11 cellular contexts compared by ENCODE assay signal in the genomic region with DNA sequence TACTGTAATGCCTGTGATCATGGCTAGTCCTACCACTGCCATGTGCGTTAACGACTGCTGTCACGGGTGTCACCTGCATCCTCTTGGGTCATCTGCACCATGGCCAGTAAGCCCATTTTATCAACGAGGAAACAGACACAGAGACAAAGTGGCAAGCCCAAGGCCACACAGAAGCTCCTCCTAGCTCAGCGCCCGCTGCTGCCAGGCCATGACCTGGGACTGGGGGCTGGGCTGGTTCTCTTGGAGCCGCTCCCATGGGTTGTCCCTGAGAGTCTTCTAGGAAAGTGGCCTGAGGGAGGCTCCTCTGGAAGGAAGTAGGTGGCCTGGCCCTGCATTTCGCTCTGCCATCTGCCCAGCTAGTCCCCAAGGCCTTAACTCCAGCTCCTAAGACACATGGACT. TPM values are rescaled to one million over a fixed set of nuclear protein-coding genes. Genes with fewer than 3 reads are reported as not detected.
A peak's percentile ranks its signal among the peaks of the same experiment; 100 is the strongest.
DNase-seq lines count a peak whose midpoint lies in the region; ATAC-seq, FAIRE-seq and TF ChIP-seq lines count a peak whose summit lies in the region.
"Had no signal": no experiment of that assay in that cellular context is flagged by ENCODE, and none has a peak within 500 bp of the region (broad histone marks: within the 10 kb centered on the region; RNA-seq: fewer than 3 reads in every experiment).

No MANE protein-coding gene starts in this region.

- H3K4me1 Mint-ChIP-seq in astrocyte (ENCODE audit: low read depth, unreplicated experiment) (peaks cover 46% of the 10 kb centered on the region), Caco-2 (ENCODE audit: low read depth, unreplicated experiment) (no peaks in the 10 kb centered on the region)
- peaks cover 28 to 69% (median 63%) of the 10 kb centered on the region in 4 donors for H3K4me1 Mint-ChIP-seq in naive thymus-derived CD8-positive, alpha-beta T cell

- no peak for TF ChIP-seq POLR2A in uterus (IDR thresholded peaks at IDR 0.05)

- H3K27me3 ChIP-seq in right cardiac atrium (ENCODE audit: control insufficient read depth, insufficient read depth) (no peaks in the 10 kb centered on the region), astrocyte (ENCODE audit: insufficient read depth, low read length) (no peaks in the 10 kb centered on the region), uterus (no peaks in the 10 kb centered on the region), Caco-2 (replicated peaks; ENCODE audit: control insufficient read depth, insufficient read depth, low read length) (no peaks in the 10 kb centered on the region)

- H3K4me1 ChIP-seq in right cardiac atrium (ENCODE audit: control insufficient read depth, insufficient read depth, low read length) (peaks cover 33% of the 10 kb centered on the region), astrocyte (ENCODE audit: insufficient read depth, low read length) (peaks cover 54% of the 10 kb centered on the region), uterus (peaks cover 0 to 37% of the 10 kb centered on the region in 2 donors), Caco-2 (no peaks in the 10 kb centered on the region)

- peaks cover 19% of the 10 kb centered on the region for H4K20me1 ChIP-seq in astrocyte (ENCODE audit: insufficient read depth, low read length)

- POLR2A ChIA-PET in naive thymus-derived CD8-positive, alpha-beta T cell (lab: Charles Lee), result interaction anchor here (1.3 to 1.6 kb wide), 2 partner anchors 9 to 10 kb away, joined by 4 to 9 read pairs; no protein-coding TSS in a partner anchor
- POLR2A ChIA-PET in Caco-2 (lab: Charles Lee), result no interaction called here

- H3K4me2 ChIP-seq in astrocyte (ENCODE audit: low read length), result peak overlapping the region; percentile 89

- ATAC-seq in right cardiac atrium (no peak), GM21447 (IDR thresholded peaks at IDR 0.05; ENCODE audit: unreplicated experiment) (no peak)
- no peak for ATAC-seq in naive thymus-derived CD8-positive, alpha-beta T cell

- no peak overlapping the region for H2AFZ ChIP-seq in astrocyte (ENCODE audit: low read depth, low read length)

- H3K27ac Mint-ChIP-seq in astrocyte (ENCODE audit: unreplicated experiment) (peak overlapping the region; percentile 75), Caco-2 (ENCODE audit: unreplicated experiment) (no peak overlapping the region)
- H3K27ac Mint-ChIP-seq in naive thymus-derived CD8-positive, alpha-beta T cell, result peak overlapping the region; percentile 86 to 97 (median 94)

- peak in 1 of 3 donors; percentile 59 for DNase-seq in right cardiac atrium
- no peak for DNase-seq in cardiac septum (ENCODE audit: low spot score)
- no peak for DNase-seq in astrocyte (ENCODE audit: low read depth)
- DNase-seq in naive thymus-derived CD8-positive, alpha-beta T cell, result no peak
- DNase-seq in uterus, result no peak
- DNase-seq in Caco-2, result no peak
- DNase-seq in kidney glomerular epithelial cell (lab: John Stamatoyannopoulos, UW), result no peak
- DNase-seq: activated gamma-delta T cell treated with Interleukin-2 at 50 U/mL for 16 hours, NCI-H446 had no signal

- H3K9ac ChIP-seq in astrocyte (ENCODE audit: low read length), result peak overlapping the region; percentile 92

- CTCF ChIA-PET in Caco-2 (lab: Charles Lee), result no interaction called here

- H3K27ac ChIP-seq in right cardiac atrium (ENCODE audit: low read length), result peak overlapping the region; percentile 82
- H3K27ac ChIP-seq in astrocyte (ENCODE audit: low read depth, low read length), result peak overlapping the region; percentile 71
- peak overlapping the region; percentile 89 to 94 for H3K27ac ChIP-seq in uterus
- H3K27ac ChIP-seq: C4-2B had no signal

- FAIRE-seq in astrocyte (lab: Jason Lieb, UNC), result no peak

- H3K36me3 Mint-ChIP-seq in astrocyte (ENCODE audit: low read depth, unreplicated experiment), result peaks cover 8% of the 10 kb centered on the region
- peaks cover 0 to 43% (median 4%) of the 10 kb centered on the region in 3 donors for H3K36me3 Mint-ChIP-seq in naive thymus-derived CD8-positive, alpha-beta T cell
- H3K36me3 Mint-ChIP-seq in Caco-2 (ENCODE audit: insufficient read depth, unreplicated experiment), result peaks cover 4% of the 10 kb centered on the region

- intact Hi-C loops in right cardiac atrium (cut with DNase I) (loop anchor here (5.0 kb wide), 4 partner anchors 34 to 91 kb away; no protein-coding TSS in a partner anchor), cardiac septum (cut with DNase I) (loop anchor here (5.0 kb wide), 1 partner anchor 109 kb away; a partner anchor contains a TSS), uterus (cut with DNase I; ENCODE audit: low total_unique reads) (loop anchor here (5.0 kb wide), 1 partner anchor 49 kb away; no protein-coding TSS in a partner anchor), Caco-2 (cut with micrococcal nuclease; ENCODE audit: unreplicated experiment) (no loop called here)

- no peaks in the 10 kb centered on the region for H3K27me3 Mint-ChIP-seq in astrocyte (ENCODE audit: low read depth, unreplicated experiment)
- H3K27me3 Mint-ChIP-seq in naive thymus-derived CD8-positive, alpha-beta T cell, result no peaks in the 10 kb centered on the region
- no peaks in the 10 kb centered on the region for H3K27me3 Mint-ChIP-seq in Caco-2 (ENCODE audit: insufficient read depth, unreplicated experiment)

- peaks cover 81% of the 10 kb centered on the region for H3K79me2 ChIP-seq in astrocyte (ENCODE audit: insufficient read depth, low read length)

- H3K4me3 ChIP-seq in right cardiac atrium (ENCODE audit: low read length) (no peak overlapping the region), astrocyte (ENCODE audit: insufficient read depth, low read depth, low read length) (no peak overlapping the region), uterus (no peak overlapping the region), Caco-2 (ENCODE audit: low read depth, low read length) (no peak overlapping the region)

- H3K4me3 Mint-ChIP-seq in astrocyte (ENCODE audit: unreplicated experiment) (no peak overlapping the region), Caco-2 (ENCODE audit: unreplicated experiment) (no peak overlapping the region)
- H3K4me3 Mint-ChIP-seq in naive thymus-derived CD8-positive, alpha-beta T cell, result peak overlapping the region; percentile 79 to 94 (median 88)

- no peak for TF ChIP-seq CTCF in astrocyte (IDR thresholded peaks at IDR 0.05; ENCODE audit: insufficient read depth, low read depth, low read length)
- no peak for TF ChIP-seq CTCF in uterus (IDR thresholded peaks at IDR 0.05)
- TF ChIP-seq CTCF in Caco-2 (IDR thresholded peaks at IDR 0.05; ENCODE audit: insufficient read depth in 1 of 2, low read depth in 1 of 2, low read length in 1 of 2, severe bottlenecking in 1 of 2, unreplicated experiment in 1 of 2), result no peak

- WGBS in right cardiac atrium, result 68% methylated on average over 8 of the region's 8 CpGs

- H3K9me3 ChIP-seq in right cardiac atrium (ENCODE audit: control insufficient read depth, low read length) (no peaks in the 10 kb centered on the region), astrocyte (ENCODE audit: insufficient read depth, low read depth, low read length) (no peaks in the 10 kb centered on the region), uterus (no peaks in the 10 kb centered on the region), Caco-2 (no peaks in the 10 kb centered on the region)

- no TSS peak for BruUV-seq in Caco-2 (replicated peaks; lab: Mats Ljungman, UMichigan)

- H3K36me3 ChIP-seq in astrocyte (ENCODE audit: insufficient read depth, low read length) (peaks cover 18% of the 10 kb centered on the region), uterus (no peaks in the 10 kb centered on the region), Caco-2 (ENCODE audit: control insufficient read depth, insufficient read depth, low read length) (no peaks in the 10 kb centered on the region; the same call in 1 of the 2 replicates)

- no peaks in the 10 kb centered on the region for H3K9me3 Mint-ChIP-seq in astrocyte (ENCODE audit: unreplicated experiment)
- no peaks in the 10 kb centered on the region for H3K9me3 Mint-ChIP-seq in naive thymus-derived CD8-positive, alpha-beta T cell
- H3K9me3 Mint-ChIP-seq in Caco-2 (ENCODE audit: unreplicated experiment), result no peaks in the 10 kb centered on the region

RNA-seq across cellular contexts. Expression of a gene that starts 4.9 kb away (rescaled TPM):
- total RNA-seq in right cardiac atrium, result 10 to 100 TPM; 27.2 to 39.9 (median 36.2) TPM
- 18.1 TPM for polyA plus RNA-seq in right cardiac atrium
- total RNA-seq in cardiac septum, result 21.2 TPM
- total RNA-seq in astrocyte, result 24.2 and 24.9 TPM in 2 replicates
- 10 to 100 TPM; 28.6 to 29.0 TPM for total RNA-seq in naive thymus-derived CD8-positive, alpha-beta T cell
- polyA plus RNA-seq in naive thymus-derived CD8-positive, alpha-beta T cell, result 1 to 10 TPM; 1.8 to 4.6 (median 2.2) TPM
- total RNA-seq in uterus, result 10 to 100 TPM in 3 of 4 donors, 1 to 10 TPM in 1; 5.6 to 39.1 (median 12.3) TPM
- total RNA-seq in Caco-2 (2022), result 8.4 and 9.9 TPM in 2 replicates

RNA-seq across cellular contexts. Expression of a gene that starts 55.7 kb away (rescaled TPM):
- total RNA-seq in right cardiac atrium (100 to 1,000 TPM; 548 to 675 (median 643) TPM), cardiac septum (466 TPM), astrocyte (768 and 872 TPM in 2 replicates), uterus (1,000 to 10,000 TPM in 3 of 4 donors, 100 to 1,000 TPM in 1; 696 to 2,362 (median 1,238) TPM), Caco-2 (2022) (976 and 995 TPM in 2 replicates)
- polyA plus RNA-seq in right cardiac atrium, result 1,285 TPM
- 1,000 to 10,000 TPM; 1,232 to 1,277 TPM for total RNA-seq in naive thymus-derived CD8-positive, alpha-beta T cell
- polyA plus RNA-seq in naive thymus-derived CD8-positive, alpha-beta T cell, result 1,000 to 10,000 TPM; 1,632 to 1,741 (median 1,693) TPM

Comparison
In these comparisons a context has a peak if more than half of its experiments do, and no peak if none do; other contexts are left out.
1. H3K4me3 Mint-ChIP-seq: peak in naive thymus-derived CD8-positive, alpha-beta T cell (10 of 10); none in astrocyte (single experiment) and Caco-2 (single experiment).
2. Peak in every context shown above with its lines, with median percentiles within 50 percentile points of each other: H3K27ac ChIP-seq.